ENCODE assay signal across 8 cellular contexts in the genomic region with DNA sequence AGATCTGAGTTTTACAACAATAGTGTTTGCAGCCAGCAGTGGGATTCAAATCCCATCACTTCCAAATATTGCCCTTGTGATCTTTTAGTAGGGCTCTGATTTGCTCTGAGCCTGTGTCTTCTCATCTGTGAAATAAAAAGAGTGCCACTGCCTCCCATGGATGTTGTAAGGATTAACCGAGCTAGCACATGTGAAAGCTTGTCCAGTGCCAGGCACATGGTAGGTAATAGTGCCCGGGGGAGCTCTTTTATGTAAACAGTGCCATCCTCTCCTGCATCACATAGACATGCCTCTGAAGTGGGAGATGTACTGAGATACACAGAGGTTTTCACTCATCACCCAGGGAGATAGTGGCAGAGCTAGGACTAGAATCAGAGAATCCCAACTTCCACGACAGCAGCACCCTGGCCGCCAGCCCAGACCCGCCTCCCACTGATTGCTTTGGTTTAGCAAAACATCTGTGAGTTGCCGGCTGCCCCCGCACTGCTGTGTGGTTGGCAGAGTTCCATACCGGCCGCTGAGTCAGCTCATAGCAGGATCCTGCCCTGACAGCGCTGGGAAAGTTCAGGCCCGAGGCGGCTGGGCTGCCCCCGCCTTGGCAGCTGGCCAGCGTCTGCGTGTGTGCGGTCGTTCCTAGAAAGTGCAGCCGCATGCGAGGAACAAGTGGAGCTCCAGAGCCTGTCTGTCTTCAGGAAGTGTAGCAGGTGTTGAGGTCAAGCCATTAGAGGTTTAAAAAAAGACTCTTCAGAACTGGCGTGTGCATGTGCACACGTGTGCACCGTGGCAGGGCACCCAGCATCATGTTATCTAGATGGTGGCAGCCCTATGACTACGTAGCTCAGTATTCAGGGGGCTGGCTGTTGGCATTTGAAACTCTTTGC. TPM values are rescaled to one million over a fixed set of nuclear protein-coding genes. Genes with fewer than 3 reads are reported as not detected.
DNase-seq lines count a peak whose midpoint lies in the region; ATAC-seq and TF ChIP-seq lines count a peak whose summit lies in the region.

No MANE protein-coding gene starts in this region.

- H3K4me3 ChIP-seq in Karpas-422 (ENCODE audit: low read length) (no peak overlapping the region), fibroblast of mammary gland (ENCODE audit: control insufficient read depth, low read depth, low read length) (no peak overlapping the region), neural progenitor cell (no peak overlapping the region)

- H3K9me3 ChIP-seq in Karpas-422 (ENCODE audit: low read length) (no peaks in the 10 kb centered on the region), neural progenitor cell (ENCODE audit: low read depth) (no peaks in the 10 kb centered on the region)

- H4K20me1 ChIP-seq in Karpas-422 (ENCODE audit: insufficient read depth, low read depth, low read length): peaks cover 66% of the 10 kb centered on the region
- peaks cover 88% of the 10 kb centered on the region for H4K20me1 ChIP-seq in neural progenitor cell (ENCODE audit: low read depth)

- H3K4me3 Mint-ChIP-seq in activated T-helper 1 cell treated with anti-CD3 and anti-CD28 coated beads, Interleukin-12 subunit alpha, Interleukin-12 subunit beta, Interleukin-2, Interleukin-4 antibody, amounts not matched to agents 30 ng/mL and 10 ng/mL and 1 ng/mL, durations not matched to agents 14 hours and 24 hours and 36 hours: peak overlapping the region; percentile 75
- H3K4me3 Mint-ChIP-seq in neural progenitor cell: no peak overlapping the region
- peak overlapping the region; percentile 57 to 72 for H3K4me3 Mint-ChIP-seq in stimulated activated naive CD8-positive, alpha-beta T cell treated with anti-CD3 and anti-CD28 coated beads, Interleukin-15, amount 100 ng/mL, for 72 hours

- no peaks in the 10 kb centered on the region for H3K9me2 ChIP-seq in Karpas-422 (replicated peaks; ENCODE audit: insufficient read depth, low read length)

- peaks cover 79% of the 10 kb centered on the region for H3K4me1 Mint-ChIP-seq in activated T-helper 1 cell treated with anti-CD3 and anti-CD28 coated beads, Interleukin-12 subunit alpha, Interleukin-12 subunit beta, Interleukin-2, Interleukin-4 antibody, amounts not matched to agents 30 ng/mL and 10 ng/mL and 1 ng/mL, durations not matched to agents 14 hours and 24 hours and 36 hours (ENCODE audit: low read depth)
- H3K4me1 Mint-ChIP-seq in neural progenitor cell: peaks cover 64% of the 10 kb centered on the region
- H3K4me1 Mint-ChIP-seq in stimulated activated naive CD8-positive, alpha-beta T cell treated with anti-CD3 and anti-CD28 coated beads, Interleukin-15, amount 100 ng/mL, for 72 hours: peaks cover 91% of the 10 kb centered on the region

- peak overlapping the region; percentile 16 for H3K4me2 ChIP-seq in Karpas-422 (ENCODE audit: low read depth, low read length, poor library complexity, severe bottlenecking)
- no peak overlapping the region for H3K4me2 ChIP-seq in neural progenitor cell

- peaks cover 61% of the 10 kb centered on the region for H3K36me3 Mint-ChIP-seq in activated T-helper 1 cell treated with anti-CD3 and anti-CD28 coated beads, Interleukin-12 subunit alpha, Interleukin-12 subunit beta, Interleukin-2, Interleukin-4 antibody, amounts not matched to agents 30 ng/mL and 10 ng/mL and 1 ng/mL, durations not matched to agents 14 hours and 24 hours and 36 hours (ENCODE audit: low read depth)
- H3K36me3 Mint-ChIP-seq in neural progenitor cell: peaks cover 29% of the 10 kb centered on the region

- H3F3A ChIP-seq in neural progenitor cell (ENCODE audit: low read depth): peaks cover 12% of the 10 kb centered on the region

- intact Hi-C loops in activated T-helper 1 cell treated with anti-CD3 and anti-CD28 coated beads, Interleukin-12 subunit alpha, Interleukin-12 subunit beta, Interleukin-2, Interleukin-4 antibody, amounts not matched to agents 30 ng/mL and 10 ng/mL and 1 ng/mL, durations not matched to agents 14 hours and 24 hours and 36 hours (cut with micrococcal nuclease): loop anchor here (1.0 to 2.0 kb wide), 3 partner anchors 25 to 69 kb away; a partner anchor contains a TSS

- H3K9me3 Mint-ChIP-seq in activated T-helper 1 cell treated with anti-CD3 and anti-CD28 coated beads, Interleukin-12 subunit alpha, Interleukin-12 subunit beta, Interleukin-2, Interleukin-4 antibody, amounts not matched to agents 30 ng/mL and 10 ng/mL and 1 ng/mL, durations not matched to agents 14 hours and 24 hours and 36 hours: no peaks in the 10 kb centered on the region
- no peaks in the 10 kb centered on the region for H3K9me3 Mint-ChIP-seq in neural progenitor cell
- H3K9me3 Mint-ChIP-seq in stimulated activated naive CD8-positive, alpha-beta T cell treated with anti-CD3 and anti-CD28 coated beads, Interleukin-15, amount 100 ng/mL, for 72 hours: no peaks in the 10 kb centered on the region

- H3K27me3 Mint-ChIP-seq in activated T-helper 1 cell treated with anti-CD3 and anti-CD28 coated beads, Interleukin-12 subunit alpha, Interleukin-12 subunit beta, Interleukin-2, Interleukin-4 antibody, amounts not matched to agents 30 ng/mL and 10 ng/mL and 1 ng/mL, durations not matched to agents 14 hours and 24 hours and 36 hours (ENCODE audit: insufficient read depth): no peaks in the 10 kb centered on the region
- H3K27me3 Mint-ChIP-seq in neural progenitor cell (ENCODE audit: insufficient read depth, low read depth): peaks cover 2% of the 10 kb centered on the region
- H3K27me3 Mint-ChIP-seq in stimulated activated naive CD8-positive, alpha-beta T cell treated with anti-CD3 and anti-CD28 coated beads, Interleukin-15, amount 100 ng/mL, for 72 hours: no peaks in the 10 kb centered on the region

- peak; percentile 55 for DNase-seq in DMS153 treated with DMSO at 0.1 percent for 48 hours (lab: John Stamatoyannopoulos, UW; ENCODE audit: unreplicated experiment)
- DNase-seq in Karpas-422: peak; percentile 88
- DNase-seq in RKO (ENCODE audit: low spot score): peak; percentile 98
- peak; percentile 76 for DNase-seq in activated T-helper 1 cell treated with anti-CD3 and anti-CD28 coated beads, Interleukin-12 subunit alpha, Interleukin-12 subunit beta, Interleukin-2, Interleukin-4 antibody, amounts not matched to agents 30 ng/mL and 10 ng/mL and 1 ng/mL, durations not matched to agents 14 hours and 24 hours and 36 hours (ENCODE audit: low spot score)
- peak; percentile 99 for DNase-seq in fibroblast of mammary gland (ENCODE audit: low read depth)
- DNase-seq in neural progenitor cell (ENCODE audit: low spot score): no peak
- peak; percentile 94 to 97 for DNase-seq in stimulated activated naive CD8-positive, alpha-beta T cell treated with anti-CD3 and anti-CD28 coated beads, Interleukin-15, amount 100 ng/mL, for 72 hours

- H3K27ac Mint-ChIP-seq in activated T-helper 1 cell treated with anti-CD3 and anti-CD28 coated beads, Interleukin-12 subunit alpha, Interleukin-12 subunit beta, Interleukin-2, Interleukin-4 antibody, amounts not matched to agents 30 ng/mL and 10 ng/mL and 1 ng/mL, durations not matched to agents 14 hours and 24 hours and 36 hours: peak overlapping the region; percentile 83
- H3K27ac Mint-ChIP-seq in neural progenitor cell: peak overlapping the region; percentile 83
- H3K27ac Mint-ChIP-seq in stimulated activated naive CD8-positive, alpha-beta T cell treated with anti-CD3 and anti-CD28 coated beads, Interleukin-15, amount 100 ng/mL, for 72 hours: peak overlapping the region in 1 of 2 donors; percentile 29

- H3K79me2 ChIP-seq in Karpas-422 (ENCODE audit: low read length) (no peaks in the 10 kb centered on the region), neural progenitor cell (ENCODE audit: low read depth) (peaks cover 98% of the 10 kb centered on the region)

- H3K27ac ChIP-seq in Karpas-422 (ENCODE audit: low read length) (no peak overlapping the region), neural progenitor cell (no peak overlapping the region)

- peak; percentile 44 for ATAC-seq in GM21737 (IDR thresholded peaks at IDR 0.05; ENCODE audit: unreplicated experiment)
- ATAC-seq in stimulated activated naive CD8-positive, alpha-beta T cell treated with anti-CD3 and anti-CD28 coated beads, Interleukin-15, amount 100 ng/mL, for 72 hours: peak; percentile 83

- peaks cover 9% of the 10 kb centered on the region; the same call in 1 of the 2 replicates for H3K36me3 ChIP-seq in Karpas-422 (ENCODE audit: insufficient read depth, low read length)
- H3K36me3 ChIP-seq in neural progenitor cell: peaks cover 16% of the 10 kb centered on the region

- H3K9ac ChIP-seq in Karpas-422 (ENCODE audit: low read length) (no peak overlapping the region), neural progenitor cell (no peak overlapping the region)

- H3K27me3 ChIP-seq in Karpas-422 (ENCODE audit: low read length) (0 out of 2 replicates have a peak, but pooled peaks cover 3% of the 10 kb centered on the region), neural progenitor cell (no peaks in the 10 kb centered on the region)

- H2AFZ ChIP-seq in Karpas-422 (ENCODE audit: low read length) (no peak overlapping the region), neural progenitor cell (replicated peaks) (no peak overlapping the region)

- H3K4me1 ChIP-seq in Karpas-422 (ENCODE audit: low read length) (peaks cover 33% of the 10 kb centered on the region), neural progenitor cell (peaks cover 18% of the 10 kb centered on the region)

- no peak for TF ChIP-seq CTCF in fibroblast of mammary gland (conservative IDR thresholded peaks at IDR 0.05; ENCODE audit: control insufficient read depth, insufficient read depth, low read depth, low read length)
- no peak for TF ChIP-seq CTCF in neural progenitor cell (IDR thresholded peaks at IDR 0.05)

RNA-seq across cellular contexts. Expression of a gene that starts 5.0 kb away (rescaled TPM):
- total RNA-seq in Karpas-422 (2014; rRNA removed; shearing (Covaris generic); ENCODE audit: low replicate concordance): 9.6 and 17.7 TPM in 2 replicates
- total RNA-seq in activated T-helper 1 cell treated with anti-CD3 and anti-CD28 coated beads, Interleukin-12 subunit alpha, Interleukin-12 subunit beta, Interleukin-2, Interleukin-4 antibody, amounts not matched to agents 30 ng/mL and 10 ng/mL and 1 ng/mL, durations not matched to agents 14 hours and 24 hours and 36 hours: 48.8 and 53.6 TPM in 2 replicates
- 31.5 and 72.4 TPM in 2 replicates for total RNA-seq in neural progenitor cell (ENCODE audit: low replicate concordance)
